ENCODE assay signal across 1 cellular context in genomic region chr9:134063876-134064450, GRCh38.
TF ChIP-seq lines count a peak whose summit lies in the region.

No MANE protein-coding gene starts in this region.

TF ChIP-seq in IMR-90, 13 proteins besides CTCF, POLR2A, EP300 and RAD21:
- TF ChIP-seq SMC3 (IDR thresholded peaks at IDR 0.05; ENCODE audit: low read depth, low read length), result no peak
- TF ChIP-seq MAFK (IDR thresholded peaks at IDR 0.05; ENCODE audit: low read depth, low read length), result no peak
- no peak for TF ChIP-seq BHLHE40 (IDR thresholded peaks at IDR 0.05; ENCODE audit: low read depth, low read length)
